In genomic region chr4:121189811-121190210, GRCh38 we compare ENCODE assay signal across 10 cellular contexts. TPM values are rescaled to one million over a fixed set of nuclear protein-coding genes. Genes with fewer than 3 reads are reported as not detected.
DNase-seq lines count a peak whose midpoint lies in the region; ATAC-seq, FAIRE-seq and TF ChIP-seq lines count a peak whose summit lies in the region.
"Had no signal": no experiment of that assay in that cellular context is flagged by ENCODE, and none has a peak within 500 bp of the region (broad histone marks: within the 10 kb centered on the region; RNA-seq: fewer than 3 reads in every experiment).

No MANE protein-coding gene starts in this region.

- peaks cover 4% of the 10 kb centered on the region for H3K36me3 Mint-ChIP-seq in activated T-helper 2 cell treated with anti-CD3 and anti-CD28 coated beads, Interferon-gamma antibody, Interleukin-2, Interleukin-4, amounts not matched to agents 10 μg/mL and 5 μg/mL and 100 μg/mL, durations not matched to agents 14 hours and 24 hours and 36 hours (ENCODE audit: low read depth)

- H3K27me3 Mint-ChIP-seq in activated T-helper 2 cell treated with anti-CD3 and anti-CD28 coated beads, Interferon-gamma antibody, Interleukin-2, Interleukin-4, amounts not matched to agents 10 μg/mL and 5 μg/mL and 100 μg/mL, durations not matched to agents 14 hours and 24 hours and 36 hours (ENCODE audit: low read depth), result no peaks in the 10 kb centered on the region

- H3K27ac Mint-ChIP-seq in activated T-helper 2 cell treated with anti-CD3 and anti-CD28 coated beads, Interferon-gamma antibody, Interleukin-2, Interleukin-4, amounts not matched to agents 10 μg/mL and 5 μg/mL and 100 μg/mL, durations not matched to agents 14 hours and 24 hours and 36 hours, result peak overlapping the region; percentile 77

- no peak overlapping the region for H3K4me3 ChIP-seq in upper lobe of right lung
- H3K4me3 ChIP-seq: heart left ventricle had no signal

- H3K4me1 ChIP-seq in upper lobe of right lung, result no peaks in the 10 kb centered on the region

- ATAC-seq in HG03469 (IDR thresholded peaks at IDR 0.05; ENCODE audit: unreplicated experiment), result peak; percentile 95
- ATAC-seq in upper lobe of right lung, result peak; percentile 55
- ATAC-seq: heart left ventricle had no signal

- peak; percentile 13 for DNase-seq in stimulated activated CD4-positive, alpha-beta T cell treated with anti-CD3 and anti-CD28 coated beads, Interleukin-12 subunit alpha, Interleukin-12 subunit beta, amount 100 ng/mL, for 4 hours
- no peak for DNase-seq in stimulated activated CD4-positive, alpha-beta T cell treated with anti-CD3 and anti-CD28 coated beads, Interleukin-2, amount 100 ng/mL, for 48 hours
- DNase-seq in activated T-helper 2 cell treated with anti-CD3 and anti-CD28 coated beads, Interferon-gamma antibody, Interleukin-2, Interleukin-4, amounts not matched to agents 10 μg/mL and 5 μg/mL and 100 μg/mL, durations not matched to agents 14 hours and 24 hours and 36 hours (ENCODE audit: low spot score), result peak; percentile 40
- DNase-seq in upper lobe of right lung (no peak), epidermal melanocyte (ENCODE audit: insufficient read length, low spot score) (no peak), substantia nigra (lab: John Stamatoyannopoulos, UW) (no peak), HTR-8/SVneo (ENCODE audit: insufficient read length, low spot score) (no peak)

- intact Hi-C loops in activated T-helper 2 cell treated with anti-CD3 and anti-CD28 coated beads, Interferon-gamma antibody, Interleukin-2, Interleukin-4, amounts not matched to agents 10 μg/mL and 5 μg/mL and 100 μg/mL, durations not matched to agents 14 hours and 24 hours and 36 hours (cut with micrococcal nuclease), result loop anchor here (1.0 to 2.0 kb wide), 4 partner anchors 8 to 77 kb away; no protein-coding TSS in a partner anchor
- intact Hi-C loops in upper lobe of right lung (cut with DNase I), result loop anchor here (10.0 kb wide), 1 partner anchor 65 kb away; no protein-coding TSS in a partner anchor

- peak overlapping the region; percentile 51 for H3K4me3 Mint-ChIP-seq in activated T-helper 2 cell treated with anti-CD3 and anti-CD28 coated beads, Interferon-gamma antibody, Interleukin-2, Interleukin-4, amounts not matched to agents 10 μg/mL and 5 μg/mL and 100 μg/mL, durations not matched to agents 14 hours and 24 hours and 36 hours (ENCODE audit: low read depth)

- H3K27ac ChIP-seq in upper lobe of right lung (no peak overlapping the region), substantia nigra (ENCODE audit: low read depth, low read length, poor library complexity, severe bottlenecking) (no peak overlapping the region)

- FAIRE-seq in HTR-8/SVneo (lab: Jason Lieb, UNC), result no peak

- no peaks in the 10 kb centered on the region for H3K36me3 ChIP-seq in upper lobe of right lung
- H3K36me3 ChIP-seq: heart left ventricle had no signal

- H3K9me3 ChIP-seq in upper lobe of right lung, result no peaks in the 10 kb centered on the region
- H3K9me3 ChIP-seq: heart left ventricle had no signal

- no peaks in the 10 kb centered on the region for H3K27me3 ChIP-seq in upper lobe of right lung

- no peaks in the 10 kb centered on the region for H3K9me3 Mint-ChIP-seq in activated T-helper 2 cell treated with anti-CD3 and anti-CD28 coated beads, Interferon-gamma antibody, Interleukin-2, Interleukin-4, amounts not matched to agents 10 μg/mL and 5 μg/mL and 100 μg/mL, durations not matched to agents 14 hours and 24 hours and 36 hours

- peaks cover 63% of the 10 kb centered on the region for H3K4me1 Mint-ChIP-seq in activated T-helper 2 cell treated with anti-CD3 and anti-CD28 coated beads, Interferon-gamma antibody, Interleukin-2, Interleukin-4, amounts not matched to agents 10 μg/mL and 5 μg/mL and 100 μg/mL, durations not matched to agents 14 hours and 24 hours and 36 hours (ENCODE audit: low read depth)

- TF ChIP-seq CTCF in upper lobe of right lung (IDR thresholded peaks at IDR 0.05), result no peak

RNA-seq across cellular contexts. Expression of gene TNIP3, which starts 25.7 kb away (rescaled TPM):
- total RNA-seq in activated T-helper 2 cell treated with anti-CD3 and anti-CD28 coated beads, Interferon-gamma antibody, Interleukin-2, Interleukin-4, amounts not matched to agents 10 μg/mL and 5 μg/mL and 100 μg/mL, durations not matched to agents 14 hours and 24 hours and 36 hours, result 9.2 TPM in 2 replicates
- 2.3 TPM for total RNA-seq in upper lobe of right lung
- total RNA-seq: SK-MEL-5 had no signal

Comparison
In these comparisons a context has a peak if more than half of its experiments do, and no peak if none do; other contexts are left out.
1. DNase-seq: peak in stimulated activated CD4-positive, alpha-beta T cell treated with anti-CD3 and anti-CD28 coated beads, Interleukin-12 subunit alpha, Interleukin-12 subunit beta, amount 100 ng/mL, for 4 hours (single experiment) and activated T-helper 2 cell treated with anti-CD3 and anti-CD28 coated beads, Interferon-gamma antibody, Interleukin-2, Interleukin-4, amounts not matched to agents 10 μg/mL and 5 μg/mL and 100 μg/mL, durations not matched to agents 14 hours and 24 hours and 36 hours (single experiment); none in stimulated activated CD4-positive, alpha-beta T cell treated with anti-CD3 and anti-CD28 coated beads, Interleukin-2, amount 100 ng/mL, for 48 hours (0 of 2), upper lobe of right lung (single experiment), epidermal melanocyte (single experiment), substantia nigra (0 of 49) and HTR-8/SVneo (single experiment).